Comparison of ENCODE assay signal across 8 cellular contexts in genomic region chrX:155612312-155613224, GRCh38. TPM values are rescaled to one million over a fixed set of nuclear protein-coding genes. Genes with fewer than 3 reads are reported as not detected.
A peak's percentile ranks its signal among the peaks of the same experiment; 100 is the strongest.
DNase-seq lines count a peak whose midpoint lies in the region; ATAC-seq and TF ChIP-seq lines count a peak whose summit lies in the region.

SPRY3 (plus strand) TSS chrX:155612586.
TMLHE (minus strand) TSS chrX:155612952; CDS start chrX:155545276, 67,676 bp downstream.

- H3K9ac ChIP-seq in colonic mucosa (ENCODE audit: low read depth in 2 of 2, low read length in 2 of 2) = peak within 1 kb of the TSS; percentile 78 to 90

- H3K4me1 ChIP-seq in ACC112 (ENCODE audit: control insufficient read depth, insufficient read depth, low read length, unreplicated experiment) (peaks cover 2% of the 10 kb centered on the region), colonic mucosa (no peaks in the 10 kb centered on the region)

- peaks cover 24% of the 10 kb centered on the region for H3K79me2 ChIP-seq in ACC112 (ENCODE audit: control insufficient read depth, insufficient read depth, low read length, unreplicated experiment)

- no peaks in the 10 kb centered on the region for H3K9me3 ChIP-seq in colonic mucosa

- peak within 1 kb of the TSS; percentile 98 for H2AFZ ChIP-seq in ACC112 (ENCODE audit: low read length, unreplicated experiment)

- peak; percentile 97 for ATAC-seq in GM18868 (IDR thresholded peaks at IDR 0.05; ENCODE audit: unreplicated experiment)
- ATAC-seq in HG03095 (IDR thresholded peaks at IDR 0.05; ENCODE audit: unreplicated experiment) = peak; percentile 88
- ATAC-seq in left colon = peak; percentile 96

- H3K27ac ChIP-seq in ACC112 (ENCODE audit: low read depth, low read length) (peak within 1 kb of the TSS; percentile 57), colonic mucosa (peak within 1 kb of the TSS; percentile 91)

- H3K36me3 ChIP-seq in ACC112 (ENCODE audit: insufficient read depth, low read length) (no peaks in the 10 kb centered on the region), colonic mucosa (no peaks in the 10 kb centered on the region)

- H3K4me3 ChIP-seq in ACC112 (ENCODE audit: low read depth, low read length) (peak within 1 kb of the TSS; percentile 91), colonic mucosa (peak within 1 kb of the TSS; percentile 58)

- no peak for TF ChIP-seq CTCF in colonic mucosa (IDR thresholded peaks at IDR 0.05)

- DNase-seq in NCI-H226 (peak; percentile 18), colonic mucosa (peak; percentile 82), left colon (peak; percentile 71 to 82)
- peak; percentile 74 for DNase-seq in activated CD4-positive, alpha-beta T cell treated with anti-CD3 and anti-CD28 coated beads for 48 hours
- peak; percentile 24 to 63 for DNase-seq in stimulated activated CD4-positive, alpha-beta T cell treated with anti-CD3 and anti-CD28 coated beads, Interleukin-15, amount 100 ng/mL, for 48 hours (ENCODE audit: low read depth in 2 of 2)

- H3K27me3 ChIP-seq in ACC112 (ENCODE audit: insufficient read depth, low read length) (no peaks in the 10 kb centered on the region), colonic mucosa (no peaks in the 10 kb centered on the region)

- intact Hi-C loops in colonic mucosa (cut with DNase I) = no loop called here
- intact Hi-C loops in left colon (cut with DNase I, micrococcal nuclease) = no loop called here

RNA-seq across cellular contexts. Expression of gene SPRY3, which starts in this region (rescaled TPM):
- total RNA-seq in colonic mucosa (under 1 TPM; 0.72 to 0.98 TPM), left colon (1 to 10 TPM; 1.1 to 1.4 TPM)

RNA-seq across cellular contexts. Expression of gene TMLHE, which starts in this region (rescaled TPM):
- total RNA-seq in colonic mucosa (10 to 100 TPM; 19.0 to 24.2 TPM), left colon (10 to 100 TPM; 25.7 to 26.8 TPM)

Comparison
In these comparisons a context has a peak if more than half of its experiments do, and no peak if none do; other contexts are left out.
1. Peak in every context shown above with its lines: DNase-seq, ATAC-seq, H3K4me3 ChIP-seq and H3K27ac ChIP-seq.
2. DNase-seq: peak in every context shown above with its lines; median percentile 82 in colonic mucosa; 76 in left colon; 74 in activated CD4-positive, alpha-beta T cell treated with anti-CD3 and anti-CD28 coated beads for 48 hours; 44 in stimulated activated CD4-positive, alpha-beta T cell treated with anti-CD3 and anti-CD28 coated beads, Interleukin-15, amount 100 ng/mL, for 48 hours; 18 in NCI-H226.